18 cellular contexts compared by ENCODE assay signal in genomic region chr4:177478496-177478895, GRCh38. TPM values are rescaled to one million over a fixed set of nuclear protein-coding genes. Genes with fewer than 3 reads are reported as not detected.
DNase-seq lines count a peak whose midpoint lies in the region; TF ChIP-seq lines count a peak whose summit lies in the region.
"Had no signal": no experiment of that assay in that cellular context is flagged by ENCODE, and none has a peak within 500 bp of the region (broad histone marks: within the 10 kb centered on the region; RNA-seq: fewer than 3 reads in every experiment).

No MANE protein-coding gene starts in this region.

- peak overlapping the region; percentile 60 for H3K27ac Mint-ChIP-seq in HFFc6
- H3K27ac Mint-ChIP-seq: CD8-positive, alpha-beta memory T cell; GM23338; IgD-negative memory B cell had no signal

- H3K36me3 Mint-ChIP-seq in HFFc6 (ENCODE audit: low read depth), result peaks cover 21% of the 10 kb centered on the region; the same call in 1 of the 2 replicates
- H3K36me3 Mint-ChIP-seq: CD4-positive, CD25-positive, alpha-beta regulatory T cell had no signal

- no peak overlapping the region for H3K4me3 ChIP-seq in retinal pigment epithelial cell (ENCODE audit: low read length)
- H3K4me3 ChIP-seq: GM23338 had no signal

- H3K4me1 Mint-ChIP-seq in HFFc6 (ENCODE audit: low read depth), result peaks cover 81% of the 10 kb centered on the region
- H3K4me1 Mint-ChIP-seq: GM23338, IgD-negative memory B cell had no signal

- in situ Hi-C loops in SK-MEL-5 (cut with HindIII; ENCODE audit: low pct_unique_long_range_greater_than_20kb, low sequenced_read_pairs), result no loop called here

- DNase-seq in HFFc6, result no peak
- peak; percentile 39 for DNase-seq in SK-MEL-5 (ENCODE audit: low read depth, low spot score)
- peak; percentile 28 for DNase-seq in astrocyte of the hippocampus (ENCODE audit: low read depth, low spot score)
- DNase-seq in retinal pigment epithelial cell (ENCODE audit: low read depth), result peak; percentile 51
- no peak for DNase-seq in NCI-H1436 (lab: John Stamatoyannopoulos, UW)
- no peak for DNase-seq in UCSD-AML1 (lab: John Stamatoyannopoulos, UW; ENCODE audit: unreplicated experiment)
- DNase-seq in activated CD4-positive, alpha-beta T cell treated with anti-CD3 and anti-CD28 coated beads, Interleukin-2, amount 50 U/mL, for 48 hours, result no peak
- DNase-seq: ACHN; BE2C; CD4-positive, CD25-positive, alpha-beta regulatory T cell; CD8-positive, alpha-beta memory T cell; COR-L47; DMS 273 treated with DMSO at 0.1 percent for 48 hours; DMS53; GDM1; HCEC 1CT had no signal

- TF ChIP-seq CTCF in HFFc6 (IDR thresholded peaks at IDR 0.05) (no peak), retinal pigment epithelial cell (conservative IDR thresholded peaks at IDR 0.05; ENCODE audit: low read depth, low read length) (no peak)

- no peaks in the 10 kb centered on the region for H3K9me3 Mint-ChIP-seq in HFFc6
- H3K9me3 Mint-ChIP-seq: CD4-positive, CD25-positive, alpha-beta regulatory T cell; CD8-positive, alpha-beta memory T cell; GM23338; IgD-negative memory B cell had no signal

- H3K27me3 Mint-ChIP-seq in HFFc6 (ENCODE audit: insufficient read depth), result no peaks in the 10 kb centered on the region
- H3K27me3 Mint-ChIP-seq: CD4-positive, CD25-positive, alpha-beta regulatory T cell; CD8-positive, alpha-beta memory T cell; IgD-negative memory B cell had no signal

- H3K4me3 Mint-ChIP-seq in HFFc6, result no peak overlapping the region
- H3K4me3 Mint-ChIP-seq: CD4-positive, CD25-positive, alpha-beta regulatory T cell; CD8-positive, alpha-beta memory T cell; GM23338; IgD-negative memory B cell had no signal

RNA-seq across cellular contexts. Expression of gene AGA, which starts 36.3 kb away (rescaled TPM):
- total RNA-seq in HFFc6 (2021; fragmentation: NEBNext Ultra II Directional; extraction: Animal tissue kit (Norgen Biotek cat#: 25700)), result 10 to 100 TPM; 41.5 to 53.7 (median 47.4) TPM
- 169 and 203 TPM in 2 replicates for total RNA-seq in SK-MEL-5 (2014; rRNA removed; shearing (Covaris generic))
- 214 and 216 TPM in 2 replicates for polyA plus RNA-seq in SK-MEL-5 (2015; cell fraction: cytosol; rRNA removed)
- 52.2 and 54.4 TPM in 2 replicates for polyA plus RNA-seq in SK-MEL-5 (2015; cell fraction: nucleus; rRNA removed)

Comparison
In these comparisons a context has a peak if more than half of its experiments do, and no peak if none do; other contexts are left out.
1. DNase-seq: peak in SK-MEL-5 (single experiment), astrocyte of the hippocampus (single experiment) and retinal pigment epithelial cell (single experiment); none in HFFc6 (single experiment), NCI-H1436 (single experiment), UCSD-AML1 (single experiment) and activated CD4-positive, alpha-beta T cell treated with anti-CD3 and anti-CD28 coated beads, Interleukin-2, amount 50 U/mL, for 48 hours (0 of 2).